ENCODE assay signal across 38 cellular contexts in genomic region chr20:35674921-35675320, GRCh38.
"Had no signal": no experiment of that assay in that cellular context is flagged by ENCODE, and none has a peak within 500 bp of the region (broad histone marks: within the 10 kb centered on the region; RNA-seq: fewer than 3 reads in every experiment).

No MANE protein-coding gene starts in this region.

- H3K4me1 ChIP-seq: Peyer's patch had no signal

- H3K9me3 ChIP-seq: MG63, Peyer's patch had no signal

- H3K4me1 Mint-ChIP-seq: activated CD4-positive, alpha-beta memory T cell treated with anti-CD3 and anti-CD28 coated beads, Interleukin-2, amount 10 ng/mL, durations not matched to agents 7 days and 5 days; activated naive CD8-positive, alpha-beta T cell treated with anti-CD3 and anti-CD28 coated beads for 36 hours; activated T-helper 17 cell treated with anti-CD3 and anti-CD28 coated beads, Interleukin-2, amount 50 U/mL, for 72 hours; T-cell had no signal

- ATAC-seq: activated T-cell treated with anti-CD3 and anti-CD28 coated beads, Interleukin-2, amount 50 U/mL, for 72 hours; activated T-helper 17 cell treated with anti-CD3 and anti-CD28 coated beads, Interleukin-2, amount 50 U/mL, for 72 hours; PC-3; Right ventricle myocardium inferior; SK-N-SH treated with all-trans-retinoic acid at 6 μM for 48 hours; T-cell had no signal

- H3K4me3 ChIP-seq: MG63, Peyer's patch had no signal

- H3K9me3 Mint-ChIP-seq: activated CD4-positive, alpha-beta memory T cell treated with anti-CD3 and anti-CD28 coated beads, Interleukin-2, amount 10 ng/mL, durations not matched to agents 7 days and 5 days; activated naive CD8-positive, alpha-beta T cell treated with anti-CD3 and anti-CD28 coated beads for 36 hours; activated T-cell treated with anti-CD3 and anti-CD28 coated beads, Interleukin-2, amount 50 U/mL, for 72 hours; activated T-helper 17 cell treated with anti-CD3 and anti-CD28 coated beads, Interleukin-2, amount 50 U/mL, for 72 hours; IgD-negative memory B cell; T-cell had no signal

- H3K4me3 Mint-ChIP-seq: activated CD4-positive, alpha-beta memory T cell treated with anti-CD3 and anti-CD28 coated beads, Interleukin-2, amount 10 ng/mL, durations not matched to agents 7 days and 5 days; activated naive CD8-positive, alpha-beta T cell treated with anti-CD3 and anti-CD28 coated beads for 36 hours; activated T-cell treated with anti-CD3 and anti-CD28 coated beads, Interleukin-2, amount 50 U/mL, for 72 hours; activated T-helper 17 cell treated with anti-CD3 and anti-CD28 coated beads, Interleukin-2, amount 50 U/mL, for 72 hours; IgD-negative memory B cell; T-cell had no signal

- H3K27me3 Mint-ChIP-seq: activated CD4-positive, alpha-beta memory T cell treated with anti-CD3 and anti-CD28 coated beads, Interleukin-2, amount 10 ng/mL, durations not matched to agents 7 days and 5 days; activated naive CD8-positive, alpha-beta T cell treated with anti-CD3 and anti-CD28 coated beads for 36 hours; activated T-helper 17 cell treated with anti-CD3 and anti-CD28 coated beads, Interleukin-2, amount 50 U/mL, for 72 hours; IgD-negative memory B cell; T-cell had no signal

- DNase-seq: activated CD4-positive, alpha-beta T cell treated with anti-CD3 and anti-CD28 coated beads for 1 hour; activated CD4-positive, alpha-beta T cell treated with anti-CD3 and anti-CD28 coated beads for 48 hours; activated CD4-positive, CD25-positive, alpha-beta regulatory T cell; activated effector memory CD4-positive, alpha-beta T cell treated with anti-CD3 and anti-CD28 coated beads, Interleukin-2, amount 50 U/mL, for 16 hours; activated naive CD4-positive, alpha-beta T cell; activated naive CD4-positive, alpha-beta T cell treated with anti-CD3 and anti-CD28 coated beads, Interleukin-2, amount 50 U/mL, for 16 hours; activated naive CD8-positive, alpha-beta T cell treated with anti-CD3 and anti-CD28 coated beads for 36 hours; activated T-cell treated with anti-CD3 and anti-CD28 coated beads, Interleukin-2, amount 50 U/mL, for 1 hour; activated T-cell treated with anti-CD3 and anti-CD28 coated beads, Interleukin-2, amount 50 U/mL, for 72 hours; amniotic stem cell; aorta; caudate nucleus; Karpas-422; KBM-7; MG63; NCI-H1048; NCI-H1105 treated with DMSO at 0.1 percent for 48 hours; NCI-H1436; NCI-H1694; NCI-H1930; NCI-H2081 treated with DMSO at 0.1 percent for 48 hours; NCI-H345; NCI-H526; NCI-H748 treated with DMSO at 0.1 percent for 48 hours; NK-92 treated with Interleukin-12 subunit alpha and Interleukin-12 subunit beta, amount 100 ng/mL, for 24 hours; PC-3; RPMI8226; SIG-M5; T-cell; T-helper 2 cell; T-helper 9 cell; WERI-Rb-1 had no signal

- H3K27me3 ChIP-seq: MG63, Peyer's patch had no signal

- H3K27ac Mint-ChIP-seq: activated CD4-positive, alpha-beta memory T cell treated with anti-CD3 and anti-CD28 coated beads, Interleukin-2, amount 10 ng/mL, durations not matched to agents 7 days and 5 days; activated naive CD8-positive, alpha-beta T cell treated with anti-CD3 and anti-CD28 coated beads for 36 hours; activated T-cell treated with anti-CD3 and anti-CD28 coated beads, Interleukin-2, amount 50 U/mL, for 72 hours; activated T-helper 17 cell treated with anti-CD3 and anti-CD28 coated beads, Interleukin-2, amount 50 U/mL, for 72 hours; IgD-negative memory B cell; T-cell had no signal

- H3K27ac ChIP-seq: Peyer's patch, WERI-Rb-1 had no signal
